ENCODE assay signal across 8 cellular contexts in genomic region chr1:226064816-226065248, GRCh38. TPM values are rescaled to one million over a fixed set of nuclear protein-coding genes. Genes with fewer than 3 reads are reported as not detected.
DNase-seq lines count a peak whose midpoint lies in the region; ATAC-seq and TF ChIP-seq lines count a peak whose summit lies in the region.

No MANE protein-coding gene starts in this region.

- BruUV-seq in PC-3 (replicated peaks; lab: Mats Ljungman, UMichigan) = no TSS peak

- H3K9me3 ChIP-seq in PC-3 (ENCODE audit: low read length) (no peaks in the 10 kb centered on the region), adrenal gland (replicated peaks in 1 of 3) (no peaks in the 10 kb centered on the region), skeletal muscle satellite cell (replicated peaks; ENCODE audit: low read length) (no peaks in the 10 kb centered on the region)

- WGBS in adrenal gland, 4 donors = 1% methylated on average over 5 of the region's 5 CpGs

- DNase-seq in DMS153 (lab: John Stamatoyannopoulos, UW) (peak; percentile 61), HPDE6-E6E7 (ENCODE audit: extremely low spot score) (peak; percentile 36), PC-3 (peak; percentile 81), adrenal gland (peak in 5 of 7 donors; percentile 42 to 80 (median 54))

- peak overlapping the region; percentile 97 for H3K4me3 ChIP-seq in PC-3 (ENCODE audit: low read length)
- H3K4me3 ChIP-seq in adrenal gland = peak overlapping the region in 1 of 4 donors; percentile 95
- peak overlapping the region; percentile 74 for H3K4me3 ChIP-seq in iPS-11a (ENCODE audit: low read depth, low read length)
- H3K4me3 ChIP-seq in skeletal muscle satellite cell (ENCODE audit: low read length) = peak overlapping the region; percentile 97

- no peak for TF ChIP-seq POLR2A in adrenal gland (IDR thresholded peaks at IDR 0.05)

- CTCF ChIA-PET in PC-3 (lab: Charles Lee) = interaction anchor here (0.6 to 1.1 kb wide), 26 partner anchors 8 to 1007 kb away, joined by 3 to 20 read pairs (median 5); no protein-coding TSS in a partner anchor

- TF ChIP-seq CTCF in PC-3 (conservative IDR thresholded peaks at IDR 0.05; ENCODE audit: low read depth, low read length) (peak; percentile 82), adrenal gland (IDR thresholded peaks at IDR 0.05) (peak in 3 of 6 experiments; percentile 65 to 71 (median 66))

- POLR2A ChIA-PET in PC-3 (lab: Charles Lee; ENCODE audit: unreplicated experiment) = interaction anchor here (0.5 to 0.9 kb wide), 6 partner anchors 19 to 165 kb away, joined by 3 to 9 read pairs (median 3); partner anchors contain the start of gene SDE2

- no peak overlapping the region for H3K27ac ChIP-seq in PC-3 (ENCODE audit: low read length)
- H3K27ac ChIP-seq in adrenal gland = peak overlapping the region in 1 of 5 donors; percentile 99

- peaks cover 53% of the 10 kb centered on the region for H4K20me1 ChIP-seq in PC-3 (ENCODE audit: low read length)

- intact Hi-C loops in PC-3 (cut with micrococcal nuclease) (loop anchor here (1.0 to 2.0 kb wide), 3 partner anchors 18 to 56 kb away; no protein-coding TSS in a partner anchor), adrenal gland (cut with DNase I) (loop anchor here (2.0 to 10.0 kb wide), 3 partner anchors 52 to 120 kb away; partner anchors contain the start of gene ACBD3 (in 1 of the 2))

- H3K79me2 ChIP-seq in PC-3 (ENCODE audit: low read length) = peaks cover 76% of the 10 kb centered on the region

- no peak for ATAC-seq in PC-3
- ATAC-seq in HG03196 (IDR thresholded peaks at IDR 0.05; ENCODE audit: unreplicated experiment) = no peak
- no peak for ATAC-seq in HG03432 (IDR thresholded peaks at IDR 0.05; ENCODE audit: unreplicated experiment)

- peak overlapping the region; percentile 87 for H3K4me2 ChIP-seq in PC-3 (ENCODE audit: low read length)
- H3K4me2 ChIP-seq in skeletal muscle satellite cell (ENCODE audit: low read length) = peak overlapping the region; percentile 72

- H3K36me3 ChIP-seq in PC-3 (ENCODE audit: low read depth, low read length) (peaks cover 48% of the 10 kb centered on the region), adrenal gland (replicated peaks in 1 of 2) (peaks cover 0 to 41% of the 10 kb centered on the region in 2 donors), skeletal muscle satellite cell (ENCODE audit: insufficient read depth, low read length) (peaks cover 34% of the 10 kb centered on the region)

- peaks cover 4% of the 10 kb centered on the region for H3F3A ChIP-seq in PC-3 (ENCODE audit: low read length, unreplicated experiment)

- H3K4me1 ChIP-seq in PC-3 (ENCODE audit: insufficient read depth, low read length) (peaks cover 23% of the 10 kb centered on the region), adrenal gland (replicated peaks in 1 of 2) (peaks cover 6 to 63% of the 10 kb centered on the region in 2 donors), skeletal muscle satellite cell (ENCODE audit: control insufficient read depth, insufficient read depth, low read length) (peaks cover 22% of the 10 kb centered on the region)

- no peaks in the 10 kb centered on the region for H3K9me2 ChIP-seq in PC-3 (replicated peaks; ENCODE audit: low read length)

- no peak overlapping the region for H2AFZ ChIP-seq in PC-3 (ENCODE audit: low read length)

- H3K9ac ChIP-seq in PC-3 (ENCODE audit: low read length) (peak overlapping the region; percentile 93; the same call in 1 of the 2 replicates), skeletal muscle satellite cell (ENCODE audit: low read depth, low read length) (peak overlapping the region; percentile 58)

- H3K27me3 ChIP-seq in PC-3 (ENCODE audit: low read length) (no peaks in the 10 kb centered on the region), adrenal gland (no peaks in the 10 kb centered on the region), skeletal muscle satellite cell (ENCODE audit: control insufficient read depth, insufficient read depth, low read length) (no peaks in the 10 kb centered on the region)

RNA-seq across cellular contexts. Expression of gene H3-3A, which starts 2.3 kb away (rescaled TPM):
- total RNA-seq in PC-3 (2014; rRNA removed) (196 and 273 TPM in 2 replicates), adrenal gland (100 to 1,000 TPM; 216 to 543 (median 404) TPM)
- 100 to 1,000 TPM; 407 to 772 (median 547) TPM for polyA plus RNA-seq in adrenal gland
- 114 and 121 TPM in 2 replicates for total RNA-seq in skeletal muscle satellite cell (2012; rRNA removed)
